ENCODE assay signal across 12 cellular contexts in genomic region chr2:25419678-25420242, GRCh38.
DNase-seq lines count a peak whose midpoint lies in the region; ATAC-seq and TF ChIP-seq lines count a peak whose summit lies in the region.
"Had no signal": no experiment of that assay in that cellular context is flagged by ENCODE, and none has a peak within 500 bp of the region (broad histone marks: within the 10 kb centered on the region; RNA-seq: fewer than 3 reads in every experiment).

No MANE protein-coding gene starts in this region.

- peak overlapping the region; percentile 65 for H3K4me3 ChIP-seq in OCI-LY7 (ENCODE audit: low read depth, low read length, poor library complexity, severe bottlenecking)
- no peak overlapping the region for H3K4me3 ChIP-seq in CD4-positive, alpha-beta memory T cell (ENCODE audit: low read length in 2 of 2)
- H3K4me3 ChIP-seq: adrenal gland, neural progenitor cell had no signal

- H3K9me3 ChIP-seq in OCI-LY7 (ENCODE audit: low read length): no peaks in the 10 kb centered on the region
- no peaks in the 10 kb centered on the region for H3K9me3 ChIP-seq in CD4-positive, alpha-beta memory T cell (ENCODE audit: control insufficient read depth in 1 of 2, low read length in 2 of 2)
- H3K9me3 ChIP-seq: adrenal gland had no signal

- no peaks in the 10 kb centered on the region; the same call in 1 of the 2 replicates for H3K36me3 ChIP-seq in OCI-LY7 (ENCODE audit: insufficient read depth, low read length)
- peaks cover 7% of the 10 kb centered on the region for H3K36me3 ChIP-seq in CD4-positive, alpha-beta memory T cell (ENCODE audit: insufficient read depth, low read length)
- H3K36me3 ChIP-seq: adrenal gland, neural progenitor cell had no signal

- POLR2A ChIA-PET in GM10248 (lab: Yijun Ruan, JAX) (interaction anchor here (0.7 to 1.8 kb wide), 4 partner anchors 16 to 377 kb away, joined by 3 to 9 read pairs (median 6); no protein-coding TSS in a partner anchor), OCI-LY7 (lab: Charles Lee) (interaction anchor here (0.5 to 5.3 kb wide), 15 partner anchors 11 to 459 kb away, joined by 3 to 110 read pairs (median 6); no protein-coding TSS in a partner anchor)
- POLR2A ChIA-PET in CD4-positive, alpha-beta memory T cell (lab: Charles Lee; ENCODE audit: partially characterized antibody): no interaction called here

- peak; percentile 73 for DNase-seq in GM10248 (ENCODE audit: extremely low spot score)
- peak; percentile 97 for DNase-seq in OCI-LY7 (ENCODE audit: low spot score)
- no peak for DNase-seq in NCI-H2029 (lab: John Stamatoyannopoulos, UW)
- no peak for DNase-seq in cerebellar nuclear complex (lab: John Stamatoyannopoulos, UW)
- no peak for DNase-seq in CD4-positive, alpha-beta memory T cell
- DNase-seq in NCI-H774 (lab: John Stamatoyannopoulos, UW): no peak
- DNase-seq: adrenal gland, COR-L47 had no signal

- H3K4me1 Mint-ChIP-seq in CD4-positive, alpha-beta memory T cell: peaks cover 0 to 3% (median 1%) of the 10 kb centered on the region in 4 donors
- H3K4me1 Mint-ChIP-seq: neural progenitor cell had no signal

- H3K27me3 ChIP-seq in CD4-positive, alpha-beta memory T cell (ENCODE audit: insufficient read depth, low read length): no peaks in the 10 kb centered on the region
- H3K27me3 ChIP-seq: adrenal gland, neural progenitor cell had no signal

- CTCF ChIA-PET in GM10248 (lab: Yijun Ruan, JAX): interaction anchor here (1.0 to 2.8 kb wide), 8 partner anchors 9 to 143 kb away, joined by 3 to 11 read pairs (median 4); no protein-coding TSS in a partner anchor
- CTCF ChIA-PET in OCI-LY7 (lab: Charles Lee; ENCODE audit: unreplicated experiment): interaction anchor here (0.7 to 4.5 kb wide), 7 partner anchors 9 to 58 kb away, joined by 3 to 18 read pairs (median 3); no protein-coding TSS in a partner anchor
- CTCF ChIA-PET in CD4-positive, alpha-beta memory T cell (lab: Charles Lee; ENCODE audit: partially characterized antibody): no interaction called here

- peak overlapping the region in 1 of 7 donors; percentile 52 for H3K27ac Mint-ChIP-seq in CD4-positive, alpha-beta memory T cell
- H3K27ac Mint-ChIP-seq: neural progenitor cell, T-cell had no signal

- H3K36me3 Mint-ChIP-seq in CD4-positive, alpha-beta memory T cell: peaks cover 42 to 58% of the 10 kb centered on the region in 2 donors

- peak overlapping the region; percentile 99 for H3K27ac ChIP-seq in OCI-LY7 (ENCODE audit: low read depth, low read length, poor library complexity, severe bottlenecking)
- H3K27ac ChIP-seq in CD4-positive, alpha-beta memory T cell (ENCODE audit: low read depth, low read length): no peak overlapping the region
- H3K27ac ChIP-seq: adrenal gland, neural progenitor cell had no signal

- peak overlapping the region; percentile 86 for H3K4me2 ChIP-seq in OCI-LY7 (ENCODE audit: low read length)
- H3K4me2 ChIP-seq: neural progenitor cell had no signal

- ATAC-seq in GM19351 (IDR thresholded peaks at IDR 0.05; ENCODE audit: unreplicated experiment) (peak; percentile 62), HG03025 (IDR thresholded peaks at IDR 0.05; ENCODE audit: low FRiP score, unreplicated experiment) (peak; percentile 45)

- H3K4me1 ChIP-seq in OCI-LY7 (ENCODE audit: insufficient read depth, low read length, poor library complexity, severe bottlenecking): peaks cover 86% of the 10 kb centered on the region
- no peaks in the 10 kb centered on the region for H3K4me1 ChIP-seq in CD4-positive, alpha-beta memory T cell (ENCODE audit: insufficient read depth, low read length)
- H3K4me1 ChIP-seq: adrenal gland, neural progenitor cell had no signal

- no peaks in the 10 kb centered on the region for H4K20me1 ChIP-seq in OCI-LY7 (ENCODE audit: insufficient read depth, low read length)

- no TSS peak for BruUV-seq in OCI-LY7 (replicated peaks; lab: Mats Ljungman, UMichigan)

- H3K9me3 Mint-ChIP-seq in CD4-positive, alpha-beta memory T cell: peaks cover 0 to 2% (median 0%) of the 10 kb centered on the region in 8 donors
- H3K9me3 Mint-ChIP-seq: neural progenitor cell had no signal

- TF ChIP-seq CTCF in GM10248 (IDR thresholded peaks at IDR 0.05; ENCODE audit: control extremely low read depth, extremely low read depth, low read depth, missing control alignments) (no peak), OCI-LY7 (conservative IDR thresholded peaks at IDR 0.05; ENCODE audit: low read length) (0 out of 2 replicates have a peak, but pooled peaks have one; percentile 20)

- H3K27me3 Mint-ChIP-seq in CD4-positive, alpha-beta memory T cell: no peaks in the 10 kb centered on the region
- H3K27me3 Mint-ChIP-seq: T-cell had no signal

- H3K79me2 ChIP-seq in OCI-LY7 (ENCODE audit: insufficient read depth, low read depth, low read length): no peaks in the 10 kb centered on the region; the same call in 1 of the 2 replicates

- no peak overlapping the region for H3K4me3 Mint-ChIP-seq in CD4-positive, alpha-beta memory T cell
- H3K4me3 Mint-ChIP-seq: neural progenitor cell, T-cell had no signal

- peak overlapping the region; percentile 36; the same call in 1 of the 2 replicates for H2AFZ ChIP-seq in OCI-LY7 (ENCODE audit: low read length)
- H2AFZ ChIP-seq: neural progenitor cell had no signal

- intact Hi-C loops in OCI-LY7 (cut with micrococcal nuclease; ENCODE audit: unreplicated experiment): loop anchor here (1.0 to 2.0 kb wide), 8 partner anchors 17 to 147 kb away; no protein-coding TSS in a partner anchor
- intact Hi-C loops in CD4-positive, alpha-beta memory T cell (cut with micrococcal nuclease): no loop called here

- H3K9me2 ChIP-seq in OCI-LY7 (ENCODE audit: insufficient read depth, low read length): no peaks in the 10 kb centered on the region

Comparison
In these comparisons a context has a peak if more than half of its experiments do, and no peak if none do; other contexts are left out.
1. DNase-seq: peak in GM10248 (single experiment) and OCI-LY7 (single experiment); none in NCI-H2029 (single experiment), cerebellar nuclear complex (0 of 2), CD4-positive, alpha-beta memory T cell (0 of 5) and NCI-H774 (single experiment).